Comparison of ENCODE assay signal across 9 cellular contexts in the genomic region with DNA sequence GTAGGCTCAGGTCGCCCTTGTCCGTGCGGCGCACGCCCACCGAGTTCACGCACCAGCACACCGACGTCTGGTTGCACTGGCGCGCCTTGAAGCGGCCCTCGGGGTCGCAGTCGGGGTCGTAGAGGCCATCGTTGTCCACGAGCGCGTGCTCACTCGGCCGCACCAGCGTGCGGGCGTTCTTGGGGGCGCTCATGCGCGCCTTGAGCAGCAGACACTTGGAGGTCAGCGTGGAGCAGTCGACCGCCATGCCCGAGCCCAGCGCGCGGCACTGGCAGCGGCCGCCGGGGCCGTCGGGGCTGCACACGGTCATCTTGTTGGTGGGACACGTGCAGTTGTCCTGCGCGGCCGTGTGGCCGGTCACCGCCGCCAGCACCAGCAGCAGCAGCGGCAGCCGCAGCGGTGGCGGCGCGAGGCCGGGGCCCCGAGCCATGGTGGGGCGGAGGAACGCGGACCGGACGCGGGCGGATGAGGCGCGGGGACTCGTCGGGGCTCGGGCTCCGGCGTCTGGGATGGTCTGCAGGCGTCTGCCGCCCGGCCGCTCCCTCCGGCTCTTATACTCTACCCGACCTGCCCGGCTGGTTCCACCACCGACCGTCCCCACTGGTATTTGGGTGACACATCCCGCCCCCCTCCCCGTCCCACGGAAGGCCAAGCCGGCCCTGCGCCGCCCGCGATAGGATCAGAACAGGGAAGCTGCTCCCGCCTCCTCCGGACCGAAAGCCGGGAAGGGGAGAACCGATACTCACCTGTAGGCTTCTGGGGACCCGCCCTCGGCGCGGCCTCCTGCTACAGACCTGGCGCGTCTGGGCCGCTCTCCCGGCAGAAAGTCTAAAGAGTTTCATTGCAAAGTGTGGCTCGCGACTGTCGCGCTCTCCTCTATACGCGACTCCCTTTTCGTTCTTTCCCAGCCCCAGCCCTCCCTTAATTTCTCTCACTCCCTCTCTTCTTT. TPM values are rescaled to one million over a fixed set of nuclear protein-coding genes. Genes with fewer than 3 reads are reported as not detected.
DNase-seq lines count a peak whose midpoint lies in the region; ATAC-seq and TF ChIP-seq lines count a peak whose summit lies in the region.
"Had no signal": no experiment of that assay in that cellular context is flagged by ENCODE, and none has a peak within 500 bp of the region (broad histone marks: within the 10 kb centered on the region; RNA-seq: fewer than 3 reads in every experiment).

A gene with protein sequence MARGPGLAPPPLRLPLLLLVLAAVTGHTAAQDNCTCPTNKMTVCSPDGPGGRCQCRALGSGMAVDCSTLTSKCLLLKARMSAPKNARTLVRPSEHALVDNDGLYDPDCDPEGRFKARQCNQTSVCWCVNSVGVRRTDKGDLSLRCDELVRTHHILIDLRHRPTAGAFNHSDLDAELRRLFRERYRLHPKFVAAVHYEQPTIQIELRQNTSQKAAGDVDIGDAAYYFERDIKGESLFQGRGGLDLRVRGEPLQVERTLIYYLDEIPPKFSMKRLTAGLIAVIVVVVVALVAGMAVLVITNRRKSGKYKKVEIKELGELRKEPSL (minus strand): TSS at position 526 of the 949 bp plus-strand sequence. CDS start 96 bp downstream, at position 430.

- no peak within 1 kb of the TSS for H3K27ac Mint-ChIP-seq in chondrocyte (ENCODE audit: unreplicated experiment)

- peaks cover 34% of the 10 kb centered on the region for H3K27me3 Mint-ChIP-seq in chondrocyte (ENCODE audit: low read depth)

- peaks cover 12% of the 10 kb centered on the region for H3K4me1 Mint-ChIP-seq in chondrocyte (ENCODE audit: low read depth)

- no peak for TF ChIP-seq CTCF in chondrocyte (IDR thresholded peaks at IDR 0.05)
- TF ChIP-seq CTCF in right lobe of liver (IDR thresholded peaks at IDR 0.05) = no peak
- TF ChIP-seq CTCF in testis (IDR thresholded peaks at IDR 0.05) = no peak

- intact Hi-C loops in right lobe of liver (cut with DNase I) (no loop called here), testis (cut with DNase I; ENCODE audit: low total_unique reads) (no loop called here)

- no peaks in the 10 kb centered on the region for H3K9me3 Mint-ChIP-seq in chondrocyte (ENCODE audit: low read depth)

- H3K9me3 ChIP-seq in right lobe of liver (no peaks in the 10 kb centered on the region), testis (no peaks in the 10 kb centered on the region)
- H3K9me3 ChIP-seq: SJSA1 had no signal

- H3K36me3 Mint-ChIP-seq in chondrocyte (ENCODE audit: low read depth) = peaks cover 2% of the 10 kb centered on the region

- H3K4me1 ChIP-seq in right lobe of liver (peaks cover 0 to 12% (median 0%) of the 10 kb centered on the region in 4 donors), testis (peaks cover 7% of the 10 kb centered on the region)

- H3K27ac ChIP-seq in right lobe of liver (peak within 1 kb of the TSS in 2 of 3 donors; percentile 11 to 37), testis (no peak within 1 kb of the TSS)
- H3K27ac ChIP-seq: SJSA1 had no signal

- H3K4me3 ChIP-seq in right lobe of liver (peak within 1 kb of the TSS; percentile 7 to 36 (median 12)), testis (peak within 1 kb of the TSS; percentile 37 to 47)
- H3K4me3 ChIP-seq: SJSA1 had no signal

- peak; percentile 44 for TF ChIP-seq POLR2A in right lobe of liver (IDR thresholded peaks at IDR 0.05)
- TF ChIP-seq POLR2A in testis (IDR thresholded peaks at IDR 0.05) = no peak

- H3K36me3 ChIP-seq in right lobe of liver (no peaks in the 10 kb centered on the region), testis (ENCODE audit: low read depth, missing control alignments) (no peaks in the 10 kb centered on the region)
- H3K36me3 ChIP-seq: SJSA1 had no signal

- ATAC-seq in right lobe of liver = peak; percentile 39 to 64 (median 62)
- no peak for ATAC-seq in GM19455 (IDR thresholded peaks at IDR 0.05; ENCODE audit: unreplicated experiment)

- peak; percentile 54 for DNase-seq in DMS 273 (lab: John Stamatoyannopoulos, UW; ENCODE audit: unreplicated experiment)
- no peak for DNase-seq in DMS 273 treated with DMSO at 0.1 percent for 48 hours (lab: John Stamatoyannopoulos, UW)
- DNase-seq in chondrocyte (ENCODE audit: low spot score) = peak; percentile 93
- peak; percentile 41 to 59 (median 51) for DNase-seq in right lobe of liver
- peak; percentile 16 for DNase-seq in testis
- DNase-seq in NOMO-1 treated with DMSO at 0.1 percent for 48 hours (lab: John Stamatoyannopoulos, UW; ENCODE audit: unreplicated experiment) = no peak
- no peak for DNase-seq in cerebellum (ENCODE audit: low spot score)

- H3K4me3 Mint-ChIP-seq in chondrocyte (ENCODE audit: unreplicated experiment) = peak within 1 kb of the TSS; percentile 40

- 23% methylated on average over 17 of the region's 107 CpGs for WGBS in right lobe of liver (ENCODE audit: insufficient coverage, low coverage, low lambda C conversion rate, missing lambda C conversion rate)
- WGBS in testis, 2 donors = 8 to 20% methylated on average over 16 to 71 of the region's 107 CpGs

- H3K27me3 ChIP-seq in right lobe of liver (peaks cover 0 to 23% of the 10 kb centered on the region in 2 donors), testis (no peaks in the 10 kb centered on the region)

RNA-seq across cellular contexts. Expression of the gene that starts here (rescaled TPM):
- total RNA-seq in chondrocyte (0.22 to 0.33 TPM (median 0.30 TPM) in 3 replicates), right lobe of liver (1 to 10 TPM; 1.0 to 4.7 (median 1.3) TPM), testis (under 1 TPM; 0.87 to 0.93 TPM), cerebellum (0.27 TPM)
- polyA plus RNA-seq in testis (ENCODE audit: insufficient read depth, low read depth, low replicate concordance) = 1.2 TPM
- total RNA-seq: SJSA1 had no signal

Comparison
In these comparisons a context has a peak if more than half of its experiments do, and no peak if none do; other contexts are left out.
1. DNase-seq: peak in DMS 273 (single experiment), right lobe of liver (3 of 3) and testis (single experiment); none in DMS 273 treated with DMSO at 0.1 percent for 48 hours (single experiment), NOMO-1 treated with DMSO at 0.1 percent for 48 hours (single experiment) and cerebellum (single experiment).
2. Peak in DNase-seq in chondrocyte; RNA of the gene not detected or under 1 TPM.
3. H3K27ac ChIP-seq: peak in right lobe of liver (2 of 3); none in testis (0 of 2).